In the genomic region with DNA sequence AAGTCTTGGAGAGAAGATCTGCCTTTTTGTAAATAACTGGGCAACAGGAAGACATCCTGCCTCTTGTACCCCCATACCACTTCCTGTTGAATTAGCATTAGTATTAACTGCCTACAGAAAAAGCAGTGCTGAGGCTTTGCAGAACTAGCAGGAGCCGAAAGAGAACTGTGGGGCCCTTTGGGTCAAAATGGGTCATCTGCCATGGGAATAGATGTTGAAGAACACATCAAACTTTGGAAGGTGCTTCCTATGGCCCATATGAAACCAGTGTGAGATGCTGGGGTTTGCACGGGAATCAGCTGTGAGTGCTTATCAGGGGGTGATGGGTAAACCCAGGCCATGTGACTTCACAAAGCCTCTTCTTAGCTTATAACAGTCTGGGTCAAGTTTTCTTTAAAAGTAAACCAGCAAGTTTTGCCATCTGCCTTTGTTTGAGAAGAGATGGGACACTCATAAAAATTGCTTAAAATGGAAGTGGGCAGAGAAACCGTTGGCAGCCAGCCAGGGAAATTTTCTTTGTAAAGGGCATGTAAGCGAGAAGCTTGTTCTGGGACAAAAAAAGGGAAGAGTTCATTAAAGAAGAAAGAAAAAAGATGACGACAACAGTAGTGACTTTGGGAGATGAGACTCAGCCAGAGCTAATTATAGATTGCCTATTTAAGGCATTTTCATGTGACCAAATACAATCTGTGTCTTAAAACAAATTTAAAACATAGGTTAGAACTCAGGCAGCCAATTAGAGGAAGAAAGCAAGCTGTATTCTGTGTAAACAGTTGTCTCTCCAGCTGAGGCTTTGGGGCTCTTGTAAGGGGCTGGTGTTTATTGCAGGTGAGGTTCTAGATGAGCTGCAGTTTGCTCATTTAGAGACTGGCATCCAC, we compare ENCODE assay signal across 8 cellular contexts. TPM values are rescaled to one million over a fixed set of nuclear protein-coding genes. Genes with fewer than 3 reads are reported as not detected.
DNase-seq lines count a peak whose midpoint lies in the region; ATAC-seq and TF ChIP-seq lines count a peak whose summit lies in the region.

No MANE protein-coding gene starts in this region.

- no peak for TF ChIP-seq CTCF in lower lobe of right lung (IDR thresholded peaks at IDR 0.05)

- ATAC-seq in lower lobe of right lung (no peak), HG02642 (IDR thresholded peaks at IDR 0.05; ENCODE audit: poor library complexity, unreplicated experiment) (no peak), GM19397 (IDR thresholded peaks at IDR 0.05; ENCODE audit: unreplicated experiment) (no peak)

- H3K4me3 ChIP-seq in lower lobe of right lung = peak overlapping the region; percentile 24

- no peaks in the 10 kb centered on the region for H3K36me3 ChIP-seq in lower lobe of right lung

- DNase-seq in EL = peak; percentile 69
- DNase-seq in NCI-H146 (lab: John Stamatoyannopoulos, UW) = peak; percentile 55
- peak; percentile 20 for DNase-seq in activated CD4-positive, alpha-beta T cell treated with anti-CD3 and anti-CD28 coated beads for 1 hour
- peak; percentile 82 for DNase-seq in dedifferentiated amniotic fluid mesenchymal stem cell (ENCODE audit: extremely low spot score)
- DNase-seq in lower lobe of right lung = peak; percentile 77
- DNase-seq in stimulated activated CD8-positive, alpha-beta memory T cell treated with anti-CD3 and anti-CD28 coated beads, Interleukin-12 subunit alpha, Interleukin-12 subunit beta, amount 100 ng/mL, for 1 hour (ENCODE audit: low read depth) = peak; percentile 46

- H3K4me1 ChIP-seq in lower lobe of right lung = peaks cover 74% of the 10 kb centered on the region

- H3K27me3 ChIP-seq in lower lobe of right lung (ENCODE audit: low read depth) = no peaks in the 10 kb centered on the region

- H3K9me3 ChIP-seq in lower lobe of right lung = no peaks in the 10 kb centered on the region

- peak overlapping the region; percentile 79 for H3K27ac ChIP-seq in lower lobe of right lung

- intact Hi-C loops in lower lobe of right lung (cut with DNase I) = no loop called here

RNA-seq across cellular contexts. Expression of a gene that starts 4.4 kb away (rescaled TPM):
- 27.3 TPM for total RNA-seq in lower lobe of right lung

RNA-seq across cellular contexts. Expression of a gene that starts 5.3 kb away (rescaled TPM):
- 11.3 TPM for total RNA-seq in lower lobe of right lung

RNA-seq across cellular contexts. Expression of a gene that starts 55.1 kb away (rescaled TPM):
- total RNA-seq in lower lobe of right lung = 30.6 TPM

Comparison
In these comparisons a context has a peak if more than half of its experiments do, and no peak if none do; other contexts are left out.
1. DNase-seq: peak in every context shown above with its lines; median percentile 82 in dedifferentiated amniotic fluid mesenchymal stem cell; 77 in lower lobe of right lung; 69 in EL; 55 in NCI-H146; 46 in stimulated activated CD8-positive, alpha-beta memory T cell treated with anti-CD3 and anti-CD28 coated beads, Interleukin-12 subunit alpha, Interleukin-12 subunit beta, amount 100 ng/mL, for 1 hour; 20 in activated CD4-positive, alpha-beta T cell treated with anti-CD3 and anti-CD28 coated beads for 1 hour.